In genomic region chr2:146591907-146592306, GRCh38 we compare ENCODE assay signal across 23 cellular contexts.
DNase-seq lines count a peak whose midpoint lies in the region; ATAC-seq, FAIRE-seq and TF ChIP-seq lines count a peak whose summit lies in the region.
"Had no signal": no experiment of that assay in that cellular context is flagged by ENCODE, and none has a peak within 500 bp of the region (broad histone marks: within the 10 kb centered on the region; RNA-seq: fewer than 3 reads in every experiment).

No MANE protein-coding gene starts in this region.

- TF ChIP-seq CTCF in GM23338 (conservative IDR thresholded peaks at IDR 0.05; ENCODE audit: low read depth in 2 of 2) (no peak), neural progenitor cell (IDR thresholded peaks at IDR 0.05) (no peak)

- H3K27me3 ChIP-seq in GM23338 (ENCODE audit: insufficient read depth) (no peaks in the 10 kb centered on the region), neural progenitor cell (no peaks in the 10 kb centered on the region)
- H3K27me3 ChIP-seq: BLaER1 had no signal

- H3K4me3 Mint-ChIP-seq in GM23338 (no peak overlapping the region), neural progenitor cell (no peak overlapping the region)
- H3K4me3 Mint-ChIP-seq: B cell; CD4-positive, CD25-positive, alpha-beta regulatory T cell; CD8-positive, alpha-beta T cell; H9; HFFc6 had no signal

- no peak overlapping the region for H3K4me2 ChIP-seq in GM23338
- H3K4me2 ChIP-seq in neural progenitor cell, result no peak overlapping the region
- H3K4me2 ChIP-seq: BLaER1 had no signal

- ATAC-seq in GM23338, result no peak
- no peak for ATAC-seq in HG03432 (IDR thresholded peaks at IDR 0.05; ENCODE audit: unreplicated experiment)
- ATAC-seq: CD8-positive, alpha-beta T cell; HCT116 had no signal

- H3K79me2 ChIP-seq in GM23338 (replicated peaks; ENCODE audit: insufficient read depth) (no peaks in the 10 kb centered on the region), neural progenitor cell (ENCODE audit: low read depth) (no peaks in the 10 kb centered on the region)

- H3K9ac ChIP-seq in neural progenitor cell, result no peak overlapping the region
- H3K9ac ChIP-seq: BLaER1, GM23248 had no signal

- peaks cover 10% of the 10 kb centered on the region; the same call in 2 of the 3 replicates for H3K9me3 Mint-ChIP-seq in GM23338
- no peaks in the 10 kb centered on the region for H3K9me3 Mint-ChIP-seq in neural progenitor cell
- H3K9me3 Mint-ChIP-seq: HFFc6 had no signal

- no peaks in the 10 kb centered on the region for H3K9me3 ChIP-seq in neural progenitor cell (ENCODE audit: low read depth)
- H3K9me3 ChIP-seq: Caco-2 had no signal

- H3K36me3 Mint-ChIP-seq in GM23338 (ENCODE audit: low read depth), result peaks cover 24% of the 10 kb centered on the region; the same call in 2 of the 3 replicates
- H3K36me3 Mint-ChIP-seq in neural progenitor cell, result no peaks in the 10 kb centered on the region
- H3K36me3 Mint-ChIP-seq: CD4-positive, CD25-positive, alpha-beta regulatory T cell; CD8-positive, alpha-beta T cell had no signal

- peaks cover 2% of the 10 kb centered on the region for H3K27me3 Mint-ChIP-seq in GM23338 (ENCODE audit: insufficient read depth, low read depth, poor library complexity)
- no peaks in the 10 kb centered on the region for H3K27me3 Mint-ChIP-seq in neural progenitor cell (ENCODE audit: insufficient read depth, low read depth)
- H3K27me3 Mint-ChIP-seq: B cell; CD4-positive, CD25-positive, alpha-beta regulatory T cell had no signal

- H3K27ac ChIP-seq in GM23338 (ENCODE audit: low read depth) (no peak overlapping the region), neural progenitor cell (no peak overlapping the region)
- H3K27ac ChIP-seq: 22Rv1, BLaER1, C4-2B, GM23248 had no signal

- H3K4me1 ChIP-seq in GM23338 (ENCODE audit: insufficient read depth) (peaks cover 5% of the 10 kb centered on the region; the same call in 1 of the 2 replicates), neural progenitor cell (no peaks in the 10 kb centered on the region)
- H3K4me1 ChIP-seq: BLaER1, Caco-2 had no signal

- DNase-seq in GM23338 (ENCODE audit: low spot score), result no peak
- DNase-seq in neural progenitor cell (ENCODE audit: low spot score), result no peak
- DNase-seq in activated CD4-positive, alpha-beta T cell treated with anti-CD3 and anti-CD28 coated beads, Interleukin-2, amount 50 U/mL, for 48 hours, result no peak
- DNase-seq in LoVo (ENCODE audit: low spot score), result no peak
- DNase-seq: Caco-2; CD4-positive, CD25-positive, alpha-beta regulatory T cell; CD8-positive, alpha-beta T cell; DMS153; DND-41; GM23248; H9; HFFc6 had no signal

- H4K20me1 ChIP-seq in GM23338 (replicated peaks; ENCODE audit: insufficient read depth), result no peaks in the 10 kb centered on the region
- no peaks in the 10 kb centered on the region for H4K20me1 ChIP-seq in neural progenitor cell (ENCODE audit: low read depth)
- H4K20me1 ChIP-seq: BLaER1 had no signal

- H3K9me2 ChIP-seq in GM23338 (ENCODE audit: insufficient read depth), result 0 out of 2 replicates have a peak, but pooled peaks cover 5% of the 10 kb centered on the region

- FAIRE-seq in TTC549 (lab: Jason Lieb, UNC), result peak; percentile 32
- FAIRE-seq: A204.1, G401.6, GM12892, GM19239 had no signal

- no peak overlapping the region for H3K4me3 ChIP-seq in GM23338
- H3K4me3 ChIP-seq in neural progenitor cell, result no peak overlapping the region
- H3K4me3 ChIP-seq: BLaER1, GM23248 had no signal

- H3K4me1 Mint-ChIP-seq in GM23338, result no peaks in the 10 kb centered on the region
- no peaks in the 10 kb centered on the region for H3K4me1 Mint-ChIP-seq in neural progenitor cell
- H3K4me1 Mint-ChIP-seq: B cell; CD4-positive, CD25-positive, alpha-beta regulatory T cell had no signal

- no peak overlapping the region for H3K27ac Mint-ChIP-seq in GM23338
- H3K27ac Mint-ChIP-seq in neural progenitor cell, result no peak overlapping the region
- H3K27ac Mint-ChIP-seq: B cell; CD4-positive, CD25-positive, alpha-beta regulatory T cell; CD8-positive, alpha-beta T cell; H9; HFFc6 had no signal

- H2AFZ ChIP-seq in GM23338 (peak overlapping the region; percentile 69; the same call in 1 of the 2 replicates), neural progenitor cell (replicated peaks) (peak overlapping the region; percentile 63)
- H2AFZ ChIP-seq: GM23248 had no signal

- H3K36me3 ChIP-seq in GM23338 (ENCODE audit: insufficient read depth) (no peaks in the 10 kb centered on the region), neural progenitor cell (no peaks in the 10 kb centered on the region)
- H3K36me3 ChIP-seq: BLaER1 had no signal

- no peaks in the 10 kb centered on the region for H3F3A ChIP-seq in GM23338 (replicated peaks; ENCODE audit: low read depth)
- H3F3A ChIP-seq in neural progenitor cell (ENCODE audit: low read depth), result no peaks in the 10 kb centered on the region

TF ChIP-seq in GM23338, 12 proteins besides CTCF, POLR2A, EP300 and RAD21 (continues in another document):
- TF ChIP-seq ZNF462 (CRISPR knock-in tag; IDR thresholded peaks at IDR 0.05), result no peak
- TF ChIP-seq NANOG (IDR thresholded peaks at IDR 0.05; ENCODE audit: borderline replicate concordance), result no peak
- TF ChIP-seq JUNB (IDR thresholded peaks at IDR 0.05; ENCODE audit: unreplicated experiment), result no peak
- no peak for TF ChIP-seq EZH2 (IDR thresholded peaks at IDR 0.05; ENCODE audit: low read depth, unreplicated experiment)
- no peak for TF ChIP-seq STAT1 (IDR thresholded peaks at IDR 0.05; ENCODE audit: unreplicated experiment)
- no peak for TF ChIP-seq ZNF331 (CRISPR knock-in tag; IDR thresholded peaks at IDR 0.05; ENCODE audit: low read depth)
- TF ChIP-seq CREB1 (CRISPR knock-in tag; IDR thresholded peaks at IDR 0.05; ENCODE audit: low read depth), result no peak
- no peak for TF ChIP-seq ETS1 (IDR thresholded peaks at IDR 0.05)
- TF ChIP-seq POLR2AphosphoS5 (IDR thresholded peaks at IDR 0.05; ENCODE audit: low read depth), result no peak
